1 cellular context compared by ENCODE assay signal in the genomic region with DNA sequence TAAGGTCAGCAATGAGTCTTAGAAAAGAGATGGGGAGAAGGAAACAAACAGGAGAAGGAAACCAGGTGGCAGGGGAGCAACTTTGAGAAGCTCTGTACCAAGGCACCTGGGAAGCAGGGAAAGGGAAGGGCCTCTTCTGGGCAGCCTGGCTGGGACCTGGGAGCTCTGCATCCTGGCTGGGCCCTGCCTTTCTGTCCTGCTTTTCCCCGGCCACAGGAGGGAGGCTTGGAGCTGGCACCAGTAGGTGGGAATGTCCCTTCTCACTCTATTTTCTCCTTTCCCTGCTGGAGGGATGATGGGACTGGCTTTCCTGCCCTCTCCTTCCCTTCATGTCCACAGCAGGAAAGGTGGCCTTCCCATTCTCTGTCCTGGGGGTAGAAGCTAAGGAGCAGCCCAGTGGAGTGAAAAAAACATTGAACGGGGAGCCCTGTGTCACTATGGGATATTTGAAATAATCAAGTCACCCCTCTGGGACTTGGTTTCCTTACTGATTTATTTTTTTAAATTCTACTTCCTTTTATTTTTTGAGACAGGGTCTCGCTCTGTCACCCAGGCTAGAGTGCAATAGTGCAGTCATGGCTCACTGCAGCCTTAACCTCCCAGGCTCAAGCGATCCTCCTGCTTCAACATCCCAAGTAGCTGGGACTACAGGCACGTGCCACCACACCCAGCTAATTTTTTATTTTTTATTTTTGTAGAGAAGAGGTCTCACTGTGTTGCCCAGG.
TF ChIP-seq lines count a peak whose summit lies in the region.

No MANE protein-coding gene starts in this region.

TF ChIP-seq in HCT116, 20 proteins besides CTCF, POLR2A, EP300 and RAD21 (continued from another document):
- TF ChIP-seq SP1 (IDR thresholded peaks at IDR 0.05; ENCODE audit: low read depth) (no peak), YY1 (IDR thresholded peaks at IDR 0.05; ENCODE audit: extremely low read depth, insufficient replicate concordance, low read depth, low read length) (no peak), ZFX (IDR thresholded peaks at IDR 0.05) (no peak), JUND (IDR thresholded peaks at IDR 0.05) (no peak), EGR1 (IDR thresholded peaks at IDR 0.05; ENCODE audit: low read depth) (no peak), ZNF274 (IDR thresholded peaks at IDR 0.05; ENCODE audit: low read depth, low read length) (no peak), CEBPB (IDR thresholded peaks at IDR 0.05; ENCODE audit: low read depth) (no peak), EZH2phosphoT487 (IDR thresholded peaks at IDR 0.05; ENCODE audit: borderline replicate concordance) (no peak), ELF1 (IDR thresholded peaks at IDR 0.05; ENCODE audit: borderline replicate concordance, low read depth) (no peak)
- TF ChIP-seq, protein P1, sequence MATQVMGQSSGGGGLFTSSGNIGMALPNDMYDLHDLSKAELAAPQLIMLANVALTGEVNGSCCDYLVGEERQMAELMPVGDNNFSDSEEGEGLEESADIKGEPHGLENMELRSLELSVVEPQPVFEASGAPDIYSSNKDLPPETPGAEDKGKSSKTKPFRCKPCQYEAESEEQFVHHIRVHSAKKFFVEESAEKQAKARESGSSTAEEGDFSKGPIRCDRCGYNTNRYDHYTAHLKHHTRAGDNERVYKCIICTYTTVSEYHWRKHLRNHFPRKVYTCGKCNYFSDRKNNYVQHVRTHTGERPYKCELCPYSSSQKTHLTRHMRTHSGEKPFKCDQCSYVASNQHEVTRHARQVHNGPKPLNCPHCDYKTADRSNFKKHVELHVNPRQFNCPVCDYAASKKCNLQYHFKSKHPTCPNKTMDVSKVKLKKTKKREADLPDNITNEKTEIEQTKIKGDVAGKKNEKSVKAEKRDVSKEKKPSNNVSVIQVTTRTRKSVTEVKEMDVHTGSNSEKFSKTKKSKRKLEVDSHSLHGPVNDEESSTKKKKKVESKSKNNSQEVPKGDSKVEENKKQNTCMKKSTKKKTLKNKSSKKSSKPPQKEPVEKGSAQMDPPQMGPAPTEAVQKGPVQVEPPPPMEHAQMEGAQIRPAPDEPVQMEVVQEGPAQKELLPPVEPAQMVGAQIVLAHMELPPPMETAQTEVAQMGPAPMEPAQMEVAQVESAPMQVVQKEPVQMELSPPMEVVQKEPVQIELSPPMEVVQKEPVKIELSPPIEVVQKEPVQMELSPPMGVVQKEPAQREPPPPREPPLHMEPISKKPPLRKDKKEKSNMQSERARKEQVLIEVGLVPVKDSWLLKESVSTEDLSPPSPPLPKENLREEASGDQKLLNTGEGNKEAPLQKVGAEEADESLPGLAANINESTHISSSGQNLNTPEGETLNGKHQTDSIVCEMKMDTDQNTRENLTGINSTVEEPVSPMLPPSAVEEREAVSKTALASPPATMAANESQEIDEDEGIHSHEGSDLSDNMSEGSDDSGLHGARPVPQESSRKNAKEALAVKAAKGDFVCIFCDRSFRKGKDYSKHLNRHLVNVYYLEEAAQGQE (IDR thresholded peaks at IDR 0.05; ENCODE audit: low read depth), result no peak
TF ChIP-seq in HCT116: peak in this region for 0.
